Comparison of ENCODE assay signal across 10 cellular contexts in genomic region chr10:97889461-97890265, GRCh38. TPM values are rescaled to one million over a fixed set of nuclear protein-coding genes. Genes with fewer than 3 reads are reported as not detected.
DNase-seq lines count a peak whose midpoint lies in the region; ATAC-seq and TF ChIP-seq lines count a peak whose summit lies in the region.
"Had no signal": no experiment of that assay in that cellular context is flagged by ENCODE, and none has a peak within 500 bp of the region (broad histone marks: within the 10 kb centered on the region; RNA-seq: fewer than 3 reads in every experiment).

No MANE protein-coding gene starts in this region.

- H3K9me2 ChIP-seq in hepatocyte (replicated peaks; ENCODE audit: insufficient read depth), result no peaks in the 10 kb centered on the region

- H3K4me3 Mint-ChIP-seq in activated naive CD4-positive, alpha-beta T cell treated with anti-CD3 and anti-CD28 coated beads for 36 hours, result no peak overlapping the region
- H3K4me3 Mint-ChIP-seq in activated naive CD4-positive, alpha-beta T cell treated with anti-CD3 and anti-CD28 coated beads, Interleukin-2, amount 10 ng/mL, durations not matched to agents 7 days and 5 days, result no peak overlapping the region
- H3K4me3 Mint-ChIP-seq: CD4-positive, CD25-positive, alpha-beta regulatory T cell; immature natural killer cell had no signal

- H2AFZ ChIP-seq in hepatocyte, result no peak overlapping the region

- peaks cover 2% of the 10 kb centered on the region for H3K4me1 Mint-ChIP-seq in activated naive CD4-positive, alpha-beta T cell treated with anti-CD3 and anti-CD28 coated beads for 36 hours (ENCODE audit: low read depth)
- no peaks in the 10 kb centered on the region for H3K4me1 Mint-ChIP-seq in activated naive CD4-positive, alpha-beta T cell treated with anti-CD3 and anti-CD28 coated beads, Interleukin-2, amount 10 ng/mL, durations not matched to agents 7 days and 5 days
- H3K4me1 Mint-ChIP-seq: CD4-positive, CD25-positive, alpha-beta regulatory T cell; immature natural killer cell had no signal

- H3K27me3 ChIP-seq in hepatocyte (no peaks in the 10 kb centered on the region), upper lobe of left lung (no peaks in the 10 kb centered on the region), BE2C (no peaks in the 10 kb centered on the region)

- H3K79me2 ChIP-seq in hepatocyte, result no peaks in the 10 kb centered on the region

- TF ChIP-seq POLR2A in upper lobe of left lung (IDR thresholded peaks at IDR 0.05), result peak in 1 of 4 donors; percentile 18

- peak; percentile 54 for DNase-seq in activated naive CD4-positive, alpha-beta T cell treated with anti-CD3 and anti-CD28 coated beads for 36 hours
- no peak for DNase-seq in activated naive CD4-positive, alpha-beta T cell treated with anti-CD3 and anti-CD28 coated beads, Interleukin-2, amount 10 ng/mL, durations not matched to agents 7 days and 5 days
- DNase-seq in hepatocyte (ENCODE audit: low spot score) (peak; percentile 69), upper lobe of left lung (peak; percentile 47 to 80), BE2C (no peak)
- DNase-seq: immature natural killer cell had no signal

- H3K4me1 ChIP-seq in hepatocyte (ENCODE audit: insufficient read depth), result peaks cover 7% of the 10 kb centered on the region
- peaks cover 0 to 48% (median 17%) of the 10 kb centered on the region in 4 donors for H3K4me1 ChIP-seq in upper lobe of left lung
- no peaks in the 10 kb centered on the region for H3K4me1 ChIP-seq in BE2C

- CTCF ChIA-PET in activated naive CD4-positive, alpha-beta T cell treated with anti-CD3 and anti-CD28 coated beads for 36 hours (lab: Charles Lee), result interaction anchor here (1.0 kb wide), 1 partner anchor 62 kb away, joined by 4 read pairs; no protein-coding TSS in a partner anchor
- CTCF ChIA-PET in activated naive CD4-positive, alpha-beta T cell treated with anti-CD3 and anti-CD28 coated beads, Interleukin-2, amount 10 ng/mL, durations not matched to agents 7 days and 5 days (lab: Charles Lee), result interaction anchor here (0.7 to 0.9 kb wide), 3 partner anchors 13 to 188 kb away, joined by 3 to 4 read pairs (median 3); no protein-coding TSS in a partner anchor

- no peaks in the 10 kb centered on the region for H3K36me3 Mint-ChIP-seq in activated naive CD4-positive, alpha-beta T cell treated with anti-CD3 and anti-CD28 coated beads for 36 hours (ENCODE audit: low read depth)
- no peaks in the 10 kb centered on the region for H3K36me3 Mint-ChIP-seq in activated naive CD4-positive, alpha-beta T cell treated with anti-CD3 and anti-CD28 coated beads, Interleukin-2, amount 10 ng/mL, durations not matched to agents 7 days and 5 days
- H3K36me3 Mint-ChIP-seq: CD4-positive, CD25-positive, alpha-beta regulatory T cell had no signal

- ATAC-seq in SK-N-SH treated with all-trans-retinoic acid at 6 μM for 48 hours, result peak; percentile 20
- peak; percentile 12 to 35 for ATAC-seq in upper lobe of left lung (ENCODE audit: low FRiP score in 2 of 2)
- ATAC-seq in GM19023 (IDR thresholded peaks at IDR 0.05; ENCODE audit: unreplicated experiment), result no peak
- ATAC-seq in HG02763 (IDR thresholded peaks at IDR 0.05; ENCODE audit: unreplicated experiment), result no peak

- no peaks in the 10 kb centered on the region for H4K20me1 ChIP-seq in hepatocyte (ENCODE audit: insufficient read depth, poor library complexity, severe bottlenecking)

- no peaks in the 10 kb centered on the region for H3K9me3 Mint-ChIP-seq in activated naive CD4-positive, alpha-beta T cell treated with anti-CD3 and anti-CD28 coated beads for 36 hours
- no peaks in the 10 kb centered on the region for H3K9me3 Mint-ChIP-seq in activated naive CD4-positive, alpha-beta T cell treated with anti-CD3 and anti-CD28 coated beads, Interleukin-2, amount 10 ng/mL, durations not matched to agents 7 days and 5 days
- H3K9me3 Mint-ChIP-seq: CD4-positive, CD25-positive, alpha-beta regulatory T cell; immature natural killer cell had no signal

- no peak for TF ChIP-seq CTCF in hepatocyte (IDR thresholded peaks at IDR 0.05; ENCODE audit: poor library complexity)
- no peak for TF ChIP-seq CTCF in upper lobe of left lung (IDR thresholded peaks at IDR 0.05)
- no peak for TF ChIP-seq CTCF in BE2C (IDR thresholded peaks at IDR 0.05; ENCODE audit: low read depth, low read length)

- H3K4me2 ChIP-seq in hepatocyte, result peak overlapping the region; percentile 33

- no peaks in the 10 kb centered on the region for H3K9me3 ChIP-seq in hepatocyte (ENCODE audit: low read depth)
- no peaks in the 10 kb centered on the region for H3K9me3 ChIP-seq in upper lobe of left lung
- no peaks in the 10 kb centered on the region for H3K9me3 ChIP-seq in BE2C

- no peak overlapping the region for H3K27ac Mint-ChIP-seq in activated naive CD4-positive, alpha-beta T cell treated with anti-CD3 and anti-CD28 coated beads for 36 hours
- no peak overlapping the region for H3K27ac Mint-ChIP-seq in activated naive CD4-positive, alpha-beta T cell treated with anti-CD3 and anti-CD28 coated beads, Interleukin-2, amount 10 ng/mL, durations not matched to agents 7 days and 5 days
- H3K27ac Mint-ChIP-seq: immature natural killer cell had no signal

- H3K27ac ChIP-seq in hepatocyte (peak overlapping the region; percentile 31), upper lobe of left lung (peak overlapping the region; percentile 57 to 87 (median 82))

- TF ChIP-seq EP300 in upper lobe of left lung (IDR thresholded peaks at IDR 0.05), result peak in 1 of 4 donors; percentile 28

- H3K27me3 Mint-ChIP-seq in activated naive CD4-positive, alpha-beta T cell treated with anti-CD3 and anti-CD28 coated beads for 36 hours (ENCODE audit: low read depth), result no peaks in the 10 kb centered on the region
- peaks cover 28% of the 10 kb centered on the region for H3K27me3 Mint-ChIP-seq in activated naive CD4-positive, alpha-beta T cell treated with anti-CD3 and anti-CD28 coated beads, Interleukin-2, amount 10 ng/mL, durations not matched to agents 7 days and 5 days

- H3K4me3 ChIP-seq in hepatocyte (no peak overlapping the region), upper lobe of left lung (no peak overlapping the region), BE2C (ENCODE audit: low read depth, low read length) (no peak overlapping the region)

- 56% methylated on average over 17 of the region's 18 CpGs for WGBS in hepatocyte (ENCODE audit: low lambda C conversion rate, missing lambda C conversion rate)
- 43 to 46% methylated on average over 7 to 18 of the region's 18 CpGs for WGBS in upper lobe of left lung, 2 donors

- H3K36me3 ChIP-seq in hepatocyte (replicated peaks; ENCODE audit: insufficient read depth, low read depth), result no peaks in the 10 kb centered on the region
- H3K36me3 ChIP-seq in upper lobe of left lung, result no peaks in the 10 kb centered on the region
- H3K36me3 ChIP-seq in BE2C, result no peaks in the 10 kb centered on the region

- intact Hi-C loops in activated naive CD4-positive, alpha-beta T cell treated with anti-CD3 and anti-CD28 coated beads for 36 hours (cut with micrococcal nuclease), result no loop called here

TF ChIP-seq in SK-N-SH treated with all-trans-retinoic acid at 6 μM for 48 hours, 23 proteins besides CTCF, POLR2A, EP300 and RAD21 (continues in another document):
- TF ChIP-seq ARNTL (CRISPR knock-in tag; IDR thresholded peaks at IDR 0.05; ENCODE audit: borderline replicate concordance, low read depth) (no peak), ZC3H10 (CRISPR knock-in tag; IDR thresholded peaks at IDR 0.05) (no peak), POU6F1 (CRISPR knock-in tag; IDR thresholded peaks at IDR 0.05; ENCODE audit: borderline replicate concordance, low read depth) (no peak), CSDC2 (CRISPR knock-in tag; IDR thresholded peaks at IDR 0.05) (no peak), CSRNP3 (CRISPR knock-in tag; IDR thresholded peaks at IDR 0.05) (no peak), ZNF565 (CRISPR knock-in tag; conservative IDR thresholded peaks at IDR 0.05; ENCODE audit: low read depth) (no peak), TOX (CRISPR knock-in tag; IDR thresholded peaks at IDR 0.05; ENCODE audit: borderline replicate concordance) (no peak), SNAI2 (CRISPR knock-in tag; IDR thresholded peaks at IDR 0.05) (no peak), ZFP30 (CRISPR knock-in tag; IDR thresholded peaks at IDR 0.05) (no peak), GLIS3 (CRISPR knock-in tag; IDR thresholded peaks at IDR 0.05) (no peak)

RNA-seq across cellular contexts. Expression of gene GOLGA7B, which starts 40.0 kb away (rescaled TPM):
- total RNA-seq in activated naive CD4-positive, alpha-beta T cell treated with anti-CD3 and anti-CD28 coated beads for 36 hours, result under 1 TPM; 0.25 to 0.31 TPM
- 0.12 and 1.5 TPM in 2 replicates for total RNA-seq in hepatocyte
- polyA plus RNA-seq in hepatocyte, result 0.11 and 0.15 TPM in 2 replicates
- 1 to 10 TPM; 1.0 to 2.6 (median 1.1) TPM for total RNA-seq in upper lobe of left lung
- polyA plus RNA-seq in BE2C (2012; ENCODE audit: insufficient read depth, insufficient read length, low read depth), result 1.2 TPM

Comparison
In these comparisons a context has a peak if more than half of its experiments do, and no peak if none do; other contexts are left out.
1. DNase-seq: peak in activated naive CD4-positive, alpha-beta T cell treated with anti-CD3 and anti-CD28 coated beads for 36 hours (single experiment), hepatocyte (single experiment) and upper lobe of left lung (2 of 2); none in activated naive CD4-positive, alpha-beta T cell treated with anti-CD3 and anti-CD28 coated beads, Interleukin-2, amount 10 ng/mL, durations not matched to agents 7 days and 5 days (single experiment) and BE2C (single experiment).
2. ATAC-seq: peak in SK-N-SH treated with all-trans-retinoic acid at 6 μM for 48 hours (single experiment) and upper lobe of left lung (2 of 2); none in GM19023 (single experiment) and HG02763 (single experiment).